Comparison of ENCODE assay signal across 16 cellular contexts in the genomic region with DNA sequence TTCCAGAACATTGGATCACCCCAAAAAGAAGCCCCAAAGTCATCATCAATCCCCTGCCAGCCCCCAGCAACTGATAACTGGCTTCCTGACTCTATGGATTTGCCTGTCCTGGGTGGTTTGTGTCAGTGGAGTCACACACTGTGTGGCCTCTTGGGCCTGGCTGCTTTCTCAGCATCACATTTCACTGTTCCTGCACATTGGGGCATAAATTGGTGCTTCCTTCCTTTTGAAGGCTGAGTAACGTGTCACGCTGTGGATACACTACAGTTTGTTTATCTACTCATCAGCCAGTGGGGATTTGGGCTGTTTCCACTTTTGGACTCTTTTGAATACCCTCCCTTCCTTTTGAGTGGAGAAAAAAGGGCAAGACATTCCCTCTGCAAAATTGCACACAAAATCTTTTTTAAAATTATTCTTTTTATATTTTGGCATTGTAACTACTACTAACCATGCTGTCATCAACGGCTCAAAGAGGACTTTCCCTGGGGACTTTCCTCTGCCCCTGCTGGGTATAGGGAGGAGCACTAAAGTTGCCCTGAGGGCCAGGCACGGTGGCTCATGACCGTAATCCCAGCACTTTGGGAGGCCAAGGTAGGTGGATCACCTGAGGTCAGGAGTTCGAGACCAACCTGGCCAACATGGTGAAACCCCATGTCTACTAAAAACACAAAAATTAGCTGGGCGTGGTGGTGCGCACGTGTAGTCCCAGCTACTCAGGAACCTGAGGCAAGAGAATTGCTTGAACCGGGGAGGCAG. TPM values are rescaled to one million over a fixed set of nuclear protein-coding genes. Genes with fewer than 3 reads are reported as not detected.
DNase-seq lines count a peak whose midpoint lies in the region; ATAC-seq and TF ChIP-seq lines count a peak whose summit lies in the region.
"Had no signal": no experiment of that assay in that cellular context is flagged by ENCODE, and none has a peak within 500 bp of the region (broad histone marks: within the 10 kb centered on the region; RNA-seq: fewer than 3 reads in every experiment).

No MANE protein-coding gene starts in this region.

- H3K27ac ChIP-seq in RWPE2 (ENCODE audit: poor library complexity, severe bottlenecking) (no peak overlapping the region), brain microvascular endothelial cell (no peak overlapping the region), Peyer's patch (no peak overlapping the region)
- H3K27ac ChIP-seq: psoas muscle had no signal

- H3K4me1 ChIP-seq in RWPE2 (ENCODE audit: insufficient read depth, poor library complexity, severe bottlenecking) = peaks cover 30% of the 10 kb centered on the region
- peaks cover 0 to 26% (median 0%) of the 10 kb centered on the region in 4 donors for H3K4me1 ChIP-seq in Peyer's patch
- H3K4me1 ChIP-seq: BE2C had no signal

- intact Hi-C loops in lower leg skin (cut with DNase I; ENCODE audit: low total_unique reads) = no loop called here

- no peaks in the 10 kb centered on the region for H3K9me3 ChIP-seq in RWPE2 (ENCODE audit: severe bottlenecking)
- H3K9me3 ChIP-seq in Peyer's patch = no peaks in the 10 kb centered on the region
- H3K9me3 ChIP-seq: BE2C, psoas muscle had no signal

- TF ChIP-seq POLR2A in lower leg skin (IDR thresholded peaks at IDR 0.05) = no peak
- TF ChIP-seq POLR2A in Peyer's patch (IDR thresholded peaks at IDR 0.05) = no peak

- ATAC-seq in RWPE2 (ENCODE audit: low read depth) = no peak
- ATAC-seq: psoas muscle had no signal

- TF ChIP-seq CTCF in RWPE2 (IDR thresholded peaks at IDR 0.05; ENCODE audit: poor library complexity, severe bottlenecking) (no peak), fibroblast of the aortic adventitia (IDR thresholded peaks at IDR 0.05; ENCODE audit: insufficient read depth, low read length) (no peak), lower leg skin (IDR thresholded peaks at IDR 0.05) (no peak), brain microvascular endothelial cell (IDR thresholded peaks at IDR 0.05; ENCODE audit: low read depth, low read length, missing control alignments) (no peak), Peyer's patch (IDR thresholded peaks at IDR 0.05) (no peak)

- H3K4me3 ChIP-seq in RWPE2 (ENCODE audit: severe bottlenecking) (no peak overlapping the region), fibroblast of the aortic adventitia (ENCODE audit: low read depth, low read length) (no peak overlapping the region), lower leg skin (ENCODE audit: low read depth, poor library complexity, severe bottlenecking) (no peak overlapping the region), brain microvascular endothelial cell (ENCODE audit: low read depth, low read length) (no peak overlapping the region), Peyer's patch (no peak overlapping the region)
- H3K4me3 ChIP-seq: psoas muscle had no signal

- in situ Hi-C loops in brain microvascular endothelial cell (cut with HindIII; ENCODE audit: low pct_ligation_motif_present, low sequenced_read_pairs) = no loop called here

- 38 to 43% methylated on average over 10 of the region's 10 CpGs for WGBS in lower leg skin, 2 donors

- DNase-seq in A172 (ENCODE audit: low spot score) = peak; percentile 36
- DNase-seq in Daoy (ENCODE audit: low read depth) = peak; percentile 41
- DNase-seq in RWPE2 (ENCODE audit: low spot score) = peak; percentile 15
- DNase-seq in fibroblast of the aortic adventitia (ENCODE audit: low read depth) = peak; percentile 43
- DNase-seq in lower leg skin (ENCODE audit: low spot score in 2 of 2) = no peak
- no peak for DNase-seq in brain microvascular endothelial cell
- no peak for DNase-seq in activated naive CD4-positive, alpha-beta T cell (lab: John Stamatoyannopoulos, UW)
- DNase-seq in Peyer's patch = no peak
- DNase-seq: activated naive CD4-positive, alpha-beta T cell treated with anti-CD3 and anti-CD28 coated beads, Interleukin-2, amount 10 ng/mL, durations not matched to agents 7 days and 5 days; BE2C; DND-41; endodermal cell; MM.1S; NCI-H2081; stimulated activated CD4-positive, alpha-beta T cell treated with anti-CD3 and anti-CD28 coated beads, Interleukin-15, amount 100 ng/mL, for 24 hours had no signal

- no peaks in the 10 kb centered on the region for H3K27me3 ChIP-seq in RWPE2 (ENCODE audit: insufficient read depth, poor library complexity, severe bottlenecking)
- no peaks in the 10 kb centered on the region for H3K27me3 ChIP-seq in brain microvascular endothelial cell (replicated peaks)
- H3K27me3 ChIP-seq in Peyer's patch = no peaks in the 10 kb centered on the region
- H3K27me3 ChIP-seq: BE2C had no signal

- H3K36me3 ChIP-seq in RWPE2 (ENCODE audit: low read depth) (no peaks in the 10 kb centered on the region), brain microvascular endothelial cell (replicated peaks) (no peaks in the 10 kb centered on the region), Peyer's patch (no peaks in the 10 kb centered on the region)
- H3K36me3 ChIP-seq: BE2C had no signal

RNA-seq across cellular contexts. Expression of a gene that starts 7.8 kb away (rescaled TPM):
- total RNA-seq in A172 (2014; rRNA removed; shearing (Covaris generic)) = 16.7 and 19.6 TPM in 2 replicates
- 2.9 and 4.3 TPM in 2 replicates for total RNA-seq in Daoy (2014; rRNA removed; shearing (Covaris generic))
- total RNA-seq in fibroblast of the aortic adventitia (ENCODE audit: low replicate concordance) (1.1 and 4.3 TPM in 2 replicates), lower leg skin (10 to 100 TPM; 31.7 to 72.7 (median 54.1) TPM), Peyer's patch (10 to 100 TPM in 1 of 4 donors, 1 to 10 TPM in 3; 1.1 to 22.3 (median 1.5) TPM)

Comparison
In these comparisons a context has a peak if more than half of its experiments do, and no peak if none do; other contexts are left out.
1. DNase-seq: peak in A172 (single experiment), Daoy (single experiment), RWPE2 (single experiment) and fibroblast of the aortic adventitia (single experiment); none in lower leg skin (0 of 2), brain microvascular endothelial cell (single experiment), activated naive CD4-positive, alpha-beta T cell (0 of 4) and Peyer's patch (0 of 3).